In genomic region chr1:2541619-2542246, GRCh38 we compare ENCODE assay signal across 1 cellular context.
TF ChIP-seq lines count a peak whose summit lies in the region.

No MANE protein-coding gene starts in this region.

TF ChIP-seq in HepG2, 621 proteins besides CTCF, POLR2A, EP300 and RAD21 (continues in another document):
- TF ChIP-seq ZSCAN31 (CRISPR knock-in tag; IDR thresholded peaks at IDR 0.05; ENCODE audit: low read depth), result no peak
- TF ChIP-seq NFE2L1 (CRISPR knock-in tag; IDR thresholded peaks at IDR 0.05; ENCODE audit: borderline replicate concordance), result no peak
- TF ChIP-seq, protein P1, sequence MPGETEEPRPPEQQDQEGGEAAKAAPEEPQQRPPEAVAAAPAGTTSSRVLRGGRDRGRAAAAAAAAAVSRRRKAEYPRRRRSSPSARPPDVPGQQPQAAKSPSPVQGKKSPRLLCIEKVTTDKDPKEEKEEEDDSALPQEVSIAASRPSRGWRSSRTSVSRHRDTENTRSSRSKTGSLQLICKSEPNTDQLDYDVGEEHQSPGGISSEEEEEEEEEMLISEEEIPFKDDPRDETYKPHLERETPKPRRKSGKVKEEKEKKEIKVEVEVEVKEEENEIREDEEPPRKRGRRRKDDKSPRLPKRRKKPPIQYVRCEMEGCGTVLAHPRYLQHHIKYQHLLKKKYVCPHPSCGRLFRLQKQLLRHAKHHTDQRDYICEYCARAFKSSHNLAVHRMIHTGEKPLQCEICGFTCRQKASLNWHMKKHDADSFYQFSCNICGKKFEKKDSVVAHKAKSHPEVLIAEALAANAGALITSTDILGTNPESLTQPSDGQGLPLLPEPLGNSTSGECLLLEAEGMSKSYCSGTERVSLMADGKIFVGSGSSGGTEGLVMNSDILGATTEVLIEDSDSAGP (CRISPR knock-in tag; IDR thresholded peaks at IDR 0.05; ENCODE audit: borderline replicate concordance), result no peak
- TF ChIP-seq ELF4 (CRISPR knock-in tag; IDR thresholded peaks at IDR 0.05; ENCODE audit: borderline replicate concordance), result no peak
- TF ChIP-seq, protein P2, sequence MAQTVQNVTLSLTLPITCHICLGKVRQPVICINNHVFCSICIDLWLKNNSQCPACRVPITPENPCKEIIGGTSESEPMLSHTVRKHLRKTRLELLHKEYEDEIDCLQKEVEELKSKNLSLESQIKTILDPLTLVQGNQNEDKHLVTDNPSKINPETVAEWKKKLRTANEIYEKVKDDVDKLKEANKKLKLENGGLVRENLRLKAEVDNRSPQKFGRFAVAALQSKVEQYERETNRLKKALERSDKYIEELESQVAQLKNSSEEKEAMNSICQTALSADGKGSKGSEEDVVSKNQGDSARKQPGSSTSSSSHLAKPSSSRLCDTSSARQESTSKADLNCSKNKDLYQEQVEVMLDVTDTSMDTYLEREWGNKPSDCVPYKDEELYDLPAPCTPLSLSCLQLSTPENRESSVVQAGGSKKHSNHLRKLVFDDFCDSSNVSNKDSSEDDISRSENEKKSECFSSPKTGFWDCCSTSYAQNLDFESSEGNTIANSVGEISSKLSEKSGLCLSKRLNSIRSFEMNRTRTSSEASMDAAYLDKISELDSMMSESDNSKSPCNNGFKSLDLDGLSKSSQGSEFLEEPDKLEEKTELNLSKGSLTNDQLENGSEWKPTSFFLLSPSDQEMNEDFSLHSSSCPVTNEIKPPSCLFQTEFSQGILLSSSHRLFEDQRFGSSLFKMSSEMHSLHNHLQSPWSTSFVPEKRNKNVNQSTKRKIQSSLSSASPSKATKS (CRISPR knock-in tag; IDR thresholded peaks at IDR 0.05), result no peak
- TF ChIP-seq ZNF138 (CRISPR knock-in tag; IDR thresholded peaks at IDR 0.05; ENCODE audit: low read depth), result no peak
- TF ChIP-seq, protein P3, sequence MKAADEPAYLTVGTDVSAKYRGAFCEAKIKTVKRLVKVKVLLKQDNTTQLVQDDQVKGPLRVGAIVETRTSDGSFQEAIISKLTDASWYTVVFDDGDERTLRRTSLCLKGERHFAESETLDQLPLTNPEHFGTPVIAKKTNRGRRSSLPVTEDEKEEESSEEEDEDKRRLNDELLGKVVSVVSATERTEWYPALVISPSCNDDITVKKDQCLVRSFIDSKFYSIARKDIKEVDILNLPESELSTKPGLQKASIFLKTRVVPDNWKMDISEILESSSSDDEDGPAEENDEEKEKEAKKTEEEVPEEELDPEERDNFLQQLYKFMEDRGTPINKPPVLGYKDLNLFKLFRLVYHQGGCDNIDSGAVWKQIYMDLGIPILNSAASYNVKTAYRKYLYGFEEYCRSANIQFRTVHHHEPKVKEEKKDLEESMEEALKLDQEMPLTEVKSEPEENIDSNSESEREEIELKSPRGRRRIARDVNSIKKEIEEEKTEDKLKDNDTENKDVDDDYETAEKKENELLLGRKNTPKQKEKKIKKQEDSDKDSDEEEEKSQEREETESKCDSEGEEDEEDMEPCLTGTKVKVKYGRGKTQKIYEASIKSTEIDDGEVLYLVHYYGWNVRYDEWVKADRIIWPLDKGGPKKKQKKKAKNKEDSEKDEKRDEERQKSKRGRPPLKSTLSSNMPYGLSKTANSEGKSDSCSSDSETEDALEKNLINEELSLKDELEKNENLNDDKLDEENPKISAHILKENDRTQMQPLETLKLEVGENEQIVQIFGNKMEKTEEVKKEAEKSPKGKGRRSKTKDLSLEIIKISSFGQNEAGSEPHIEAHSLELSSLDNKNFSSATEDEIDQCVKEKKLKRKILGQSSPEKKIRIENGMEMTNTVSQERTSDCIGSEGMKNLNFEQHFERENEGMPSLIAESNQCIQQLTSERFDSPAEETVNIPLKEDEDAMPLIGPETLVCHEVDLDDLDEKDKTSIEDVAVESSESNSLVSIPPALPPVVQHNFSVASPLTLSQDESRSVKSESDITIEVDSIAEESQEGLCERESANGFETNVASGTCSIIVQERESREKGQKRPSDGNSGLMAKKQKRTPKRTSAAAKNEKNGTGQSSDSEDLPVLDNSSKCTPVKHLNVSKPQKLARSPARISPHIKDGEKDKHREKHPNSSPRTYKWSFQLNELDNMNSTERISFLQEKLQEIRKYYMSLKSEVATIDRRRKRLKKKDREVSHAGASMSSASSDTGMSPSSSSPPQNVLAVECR (CRISPR knock-in tag; IDR thresholded peaks at IDR 0.05; ENCODE audit: borderline replicate concordance), result no peak
- TF ChIP-seq PRPF4 (IDR thresholded peaks at IDR 0.05; ENCODE audit: low read depth, low read length, poor library complexity, severe bottlenecking), result no peak
- TF ChIP-seq, protein P4, sequence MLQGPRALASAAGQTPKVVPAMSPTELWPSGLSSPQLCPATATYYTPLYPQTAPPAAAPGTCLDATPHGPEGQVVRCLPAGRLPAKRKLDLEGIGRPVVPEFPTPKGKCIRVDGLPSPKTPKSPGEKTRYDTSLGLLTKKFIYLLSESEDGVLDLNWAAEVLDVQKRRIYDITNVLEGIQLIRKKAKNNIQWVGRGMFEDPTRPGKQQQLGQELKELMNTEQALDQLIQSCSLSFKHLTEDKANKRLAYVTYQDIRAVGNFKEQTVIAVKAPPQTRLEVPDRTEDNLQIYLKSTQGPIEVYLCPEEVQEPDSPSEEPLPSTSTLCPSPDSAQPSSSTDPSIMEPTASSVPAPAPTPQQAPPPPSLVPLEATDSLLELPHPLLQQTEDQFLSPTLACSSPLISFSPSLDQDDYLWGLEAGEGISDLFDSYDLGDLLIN (CRISPR knock-in tag; IDR thresholded peaks at IDR 0.05; ENCODE audit: borderline replicate concordance), result no peak
- no peak for TF ChIP-seq ZNF713 (CRISPR knock-in tag; IDR thresholded peaks at IDR 0.05)
- peak; percentile 44 for TF ChIP-seq ZNF687 (CRISPR knock-in tag; IDR thresholded peaks at IDR 0.05)
- TF ChIP-seq ZBTB38 (CRISPR knock-in tag; IDR thresholded peaks at IDR 0.05), result 0 out of 2 replicates have a peak, but pooled peaks have one; percentile 17
- no peak for TF ChIP-seq HMG20B (CRISPR knock-in tag; conservative IDR thresholded peaks at IDR 0.05)
- TF ChIP-seq RFX3 (CRISPR knock-in tag; IDR thresholded peaks at IDR 0.05), result no peak
- TF ChIP-seq BCL6 (CRISPR knock-in tag; IDR thresholded peaks at IDR 0.05), result no peak
- 0 out of 2 replicates have a peak, but pooled peaks have one; percentile 29 for TF ChIP-seq MAX (IDR thresholded peaks at IDR 0.05)
- no peak for TF ChIP-seq SPEN (CRISPR knock-in tag; IDR thresholded peaks at IDR 0.05; ENCODE audit: low read depth)
- TF ChIP-seq ONECUT2 (CRISPR knock-in tag; IDR thresholded peaks at IDR 0.05), result no peak
- no peak for TF ChIP-seq ZNF547 (CRISPR knock-in tag; IDR thresholded peaks at IDR 0.05)
- TF ChIP-seq ZFYVE20 (CRISPR knock-in tag; IDR thresholded peaks at IDR 0.05; ENCODE audit: borderline replicate concordance, low read depth), result no peak
- TF ChIP-seq, protein P5, sequence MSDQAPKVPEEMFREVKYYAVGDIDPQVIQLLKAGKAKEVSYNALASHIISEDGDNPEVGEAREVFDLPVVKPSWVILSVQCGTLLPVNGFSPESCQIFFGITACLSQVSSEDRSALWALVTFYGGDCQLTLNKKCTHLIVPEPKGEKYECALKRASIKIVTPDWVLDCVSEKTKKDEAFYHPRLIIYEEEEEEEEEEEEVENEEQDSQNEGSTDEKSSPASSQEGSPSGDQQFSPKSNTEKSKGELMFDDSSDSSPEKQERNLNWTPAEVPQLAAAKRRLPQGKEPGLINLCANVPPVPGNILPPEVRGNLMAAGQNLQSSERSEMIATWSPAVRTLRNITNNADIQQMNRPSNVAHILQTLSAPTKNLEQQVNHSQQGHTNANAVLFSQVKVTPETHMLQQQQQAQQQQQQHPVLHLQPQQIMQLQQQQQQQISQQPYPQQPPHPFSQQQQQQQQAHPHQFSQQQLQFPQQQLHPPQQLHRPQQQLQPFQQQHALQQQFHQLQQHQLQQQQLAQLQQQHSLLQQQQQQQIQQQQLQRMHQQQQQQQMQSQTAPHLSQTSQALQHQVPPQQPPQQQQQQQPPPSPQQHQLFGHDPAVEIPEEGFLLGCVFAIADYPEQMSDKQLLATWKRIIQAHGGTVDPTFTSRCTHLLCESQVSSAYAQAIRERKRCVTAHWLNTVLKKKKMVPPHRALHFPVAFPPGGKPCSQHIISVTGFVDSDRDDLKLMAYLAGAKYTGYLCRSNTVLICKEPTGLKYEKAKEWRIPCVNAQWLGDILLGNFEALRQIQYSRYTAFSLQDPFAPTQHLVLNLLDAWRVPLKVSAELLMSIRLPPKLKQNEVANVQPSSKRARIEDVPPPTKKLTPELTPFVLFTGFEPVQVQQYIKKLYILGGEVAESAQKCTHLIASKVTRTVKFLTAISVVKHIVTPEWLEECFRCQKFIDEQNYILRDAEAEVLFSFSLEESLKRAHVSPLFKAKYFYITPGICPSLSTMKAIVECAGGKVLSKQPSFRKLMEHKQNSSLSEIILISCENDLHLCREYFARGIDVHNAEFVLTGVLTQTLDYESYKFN (CRISPR knock-in tag; conservative IDR thresholded peaks at IDR 0.05), result no peak
- no peak for TF ChIP-seq ZNF230 (CRISPR knock-in tag; IDR thresholded peaks at IDR 0.05)
- TF ChIP-seq ZNF333 (CRISPR knock-in tag; IDR thresholded peaks at IDR 0.05; ENCODE audit: borderline replicate concordance), result no peak
- no peak for TF ChIP-seq SMC3 (IDR thresholded peaks at IDR 0.05; ENCODE audit: low read length)
- TF ChIP-seq ZNF720 (CRISPR knock-in tag; IDR thresholded peaks at IDR 0.05), result no peak
- TF ChIP-seq ZKSCAN1 (IDR thresholded peaks at IDR 0.05; ENCODE audit: low read length), result no peak
- TF ChIP-seq MTA3 (CRISPR knock-in tag; IDR thresholded peaks at IDR 0.05), result no peak
- TF ChIP-seq ZNF704 (CRISPR knock-in tag; IDR thresholded peaks at IDR 0.05; ENCODE audit: borderline replicate concordance), result no peak
- TF ChIP-seq TEAD2 (CRISPR knock-in tag; IDR thresholded peaks at IDR 0.05), result no peak
- peak; percentile 71 for TF ChIP-seq ADNP (CRISPR knock-in tag; IDR thresholded peaks at IDR 0.05)
- TF ChIP-seq ZFP90 (CRISPR knock-in tag; IDR thresholded peaks at IDR 0.05; ENCODE audit: borderline replicate concordance), result no peak
- no peak for TF ChIP-seq MXI1 (IDR thresholded peaks at IDR 0.05; ENCODE audit: borderline replicate concordance, low read depth, low read length)
- 0 out of 2 replicates have a peak, but pooled peaks have one; percentile 33 for TF ChIP-seq KDM5B (CRISPR knock-in tag; IDR thresholded peaks at IDR 0.05; ENCODE audit: borderline replicate concordance)
- no peak for TF ChIP-seq IKZF1 (IDR thresholded peaks at IDR 0.05)
- TF ChIP-seq, protein P6, sequence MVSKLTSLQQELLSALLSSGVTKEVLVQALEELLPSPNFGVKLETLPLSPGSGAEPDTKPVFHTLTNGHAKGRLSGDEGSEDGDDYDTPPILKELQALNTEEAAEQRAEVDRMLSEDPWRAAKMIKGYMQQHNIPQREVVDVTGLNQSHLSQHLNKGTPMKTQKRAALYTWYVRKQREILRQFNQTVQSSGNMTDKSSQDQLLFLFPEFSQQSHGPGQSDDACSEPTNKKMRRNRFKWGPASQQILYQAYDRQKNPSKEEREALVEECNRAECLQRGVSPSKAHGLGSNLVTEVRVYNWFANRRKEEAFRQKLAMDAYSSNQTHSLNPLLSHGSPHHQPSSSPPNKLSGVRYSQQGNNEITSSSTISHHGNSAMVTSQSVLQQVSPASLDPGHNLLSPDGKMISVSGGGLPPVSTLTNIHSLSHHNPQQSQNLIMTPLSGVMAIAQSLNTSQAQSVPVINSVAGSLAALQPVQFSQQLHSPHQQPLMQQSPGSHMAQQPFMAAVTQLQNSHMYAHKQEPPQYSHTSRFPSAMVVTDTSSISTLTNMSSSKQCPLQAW (CRISPR knock-in tag; IDR thresholded peaks at IDR 0.05), result no peak
- TF ChIP-seq, protein P7, sequence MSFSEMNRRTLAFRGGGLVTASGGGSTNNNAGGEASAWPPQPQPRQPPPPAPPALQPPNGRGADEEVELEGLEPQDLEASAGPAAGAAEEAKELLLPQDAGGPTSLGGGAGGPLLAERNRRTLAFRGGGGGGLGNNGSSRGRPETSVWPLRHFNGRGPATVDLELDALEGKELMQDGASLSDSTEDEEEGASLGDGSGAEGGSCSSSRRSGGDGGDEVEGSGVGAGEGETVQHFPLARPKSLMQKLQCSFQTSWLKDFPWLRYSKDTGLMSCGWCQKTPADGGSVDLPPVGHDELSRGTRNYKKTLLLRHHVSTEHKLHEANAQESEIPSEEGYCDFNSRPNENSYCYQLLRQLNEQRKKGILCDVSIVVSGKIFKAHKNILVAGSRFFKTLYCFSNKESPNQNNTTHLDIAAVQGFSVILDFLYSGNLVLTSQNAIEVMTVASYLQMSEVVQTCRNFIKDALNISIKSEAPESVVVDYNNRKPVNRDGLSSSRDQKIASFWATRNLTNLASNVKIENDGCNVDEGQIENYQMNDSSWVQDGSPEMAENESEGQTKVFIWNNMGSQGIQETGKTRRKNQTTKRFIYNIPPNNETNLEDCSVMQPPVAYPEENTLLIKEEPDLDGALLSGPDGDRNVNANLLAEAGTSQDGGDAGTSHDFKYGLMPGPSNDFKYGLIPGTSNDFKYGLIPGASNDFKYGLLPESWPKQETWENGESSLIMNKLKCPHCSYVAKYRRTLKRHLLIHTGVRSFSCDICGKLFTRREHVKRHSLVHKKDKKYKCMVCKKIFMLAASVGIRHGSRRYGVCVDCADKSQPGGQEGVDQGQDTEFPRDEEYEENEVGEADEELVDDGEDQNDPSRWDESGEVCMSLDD (CRISPR knock-in tag; IDR thresholded peaks at IDR 0.05; ENCODE audit: borderline replicate concordance), result no peak
